ENCODE assay signal across 9 cellular contexts in the genomic region with DNA sequence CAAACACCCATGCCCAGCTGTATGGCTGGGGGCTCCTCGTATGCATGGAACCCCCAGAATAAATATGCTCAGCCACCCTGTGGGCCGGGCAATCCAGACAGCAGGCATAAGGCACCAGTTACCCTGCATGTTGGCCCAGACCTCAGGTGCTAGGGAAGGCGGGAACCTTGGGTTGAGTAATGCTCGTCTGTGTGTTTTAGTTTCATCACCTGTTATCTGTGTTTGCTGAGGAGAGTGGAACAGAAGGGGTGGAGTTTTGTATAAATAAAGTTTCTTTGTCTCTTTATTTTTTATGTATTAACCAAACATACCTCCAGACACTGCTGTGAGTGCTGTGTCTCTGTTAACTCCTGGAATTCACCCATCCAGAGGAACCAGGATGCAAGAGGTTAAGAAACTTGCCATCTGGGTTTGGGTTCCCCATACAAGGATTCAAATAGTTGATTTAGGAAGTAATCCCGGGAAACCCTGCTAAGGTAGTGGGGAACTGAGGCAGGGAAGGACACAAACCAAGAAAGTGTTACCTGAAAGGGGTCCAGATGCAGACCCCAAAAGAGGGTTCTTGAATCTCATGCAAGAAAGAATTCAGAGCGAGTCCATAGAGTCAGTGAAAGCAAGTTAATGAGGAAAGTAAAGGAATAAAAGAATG. TPM values are rescaled to one million over a fixed set of nuclear protein-coding genes. Genes with fewer than 3 reads are reported as not detected.
DNase-seq lines count a peak whose midpoint lies in the region; ATAC-seq and TF ChIP-seq lines count a peak whose summit lies in the region.
"Had no signal": no experiment of that assay in that cellular context is flagged by ENCODE, and none has a peak within 500 bp of the region (broad histone marks: within the 10 kb centered on the region; RNA-seq: fewer than 3 reads in every experiment).

No MANE protein-coding gene starts in this region.

- peak; percentile 54 for DNase-seq in activated CD4-positive, alpha-beta T cell treated with anti-CD3 and anti-CD28 coated beads for 48 hours
- DNase-seq in activated CD4-positive, alpha-beta T cell treated with anti-CD3 and anti-CD28 coated beads, Interleukin-2, amount 50 U/mL, for 48 hours = no peak
- DNase-seq in Peyer's patch (peak in 2 of 3 donors; percentile 58 to 59), epithelial cell of prostate (ENCODE audit: low read depth, low spot score) (peak; percentile 66), renal cortical epithelial cell (ENCODE audit: low read depth) (peak; percentile 6), HCEC 1CT (no peak), NCI-H524 (lab: John Stamatoyannopoulos, UW) (no peak)
- DNase-seq: gastrocnemius medialis had no signal

- TF ChIP-seq CTCF in Peyer's patch (IDR thresholded peaks at IDR 0.05) = no peak

- ATAC-seq in GM19351 (IDR thresholded peaks at IDR 0.05; ENCODE audit: unreplicated experiment) = no peak
- ATAC-seq: gastrocnemius medialis had no signal

- H3K27ac ChIP-seq in Peyer's patch (peak overlapping the region in 2 of 4 donors; percentile 67 to 79), epithelial cell of prostate (peak overlapping the region; percentile 97)
- H3K27ac ChIP-seq: gastrocnemius medialis had no signal

- TF ChIP-seq POLR2A in Peyer's patch (IDR thresholded peaks at IDR 0.05) = no peak

- peaks cover 0 to 40% (median 0%) of the 10 kb centered on the region in 3 donors for H3K36me3 ChIP-seq in Peyer's patch
- H3K36me3 ChIP-seq: gastrocnemius medialis had no signal

- H3K9me3 ChIP-seq in Peyer's patch = no peaks in the 10 kb centered on the region
- H3K9me3 ChIP-seq: gastrocnemius medialis had no signal

- H3K4me3 ChIP-seq in Peyer's patch = no peak overlapping the region
- H3K4me3 ChIP-seq: gastrocnemius medialis had no signal

- H3K27me3 ChIP-seq in Peyer's patch = no peaks in the 10 kb centered on the region
- H3K27me3 ChIP-seq: gastrocnemius medialis had no signal

- H3K4me1 ChIP-seq in Peyer's patch = peaks cover 4 to 37% (median 8%) of the 10 kb centered on the region in 4 donors

RNA-seq across cellular contexts. Expression of a gene that starts 37.4 kb away (rescaled TPM):
- total RNA-seq in Peyer's patch = 1 to 10 TPM in 2 of 4 donors, under 1 TPM in 1, not detected in 1; 0.18 to 4.1 (median 1.3) TPM
- under 0.01 TPM in 1 of 2 replicates, not detected in the other for total RNA-seq in renal cortical epithelial cell

RNA-seq across cellular contexts. Expression of a gene that starts 50.8 kb away (rescaled TPM):
- total RNA-seq in Peyer's patch = 100 to 1,000 TPM in 1 of 4 donors, 10 to 100 TPM in 3; 32.2 to 104 (median 71.9) TPM
- 20.1 and 31.7 TPM in 2 replicates for total RNA-seq in renal cortical epithelial cell

Comparison
In these comparisons a context has a peak if more than half of its experiments do, and no peak if none do; other contexts are left out.
1. DNase-seq: peak in activated CD4-positive, alpha-beta T cell treated with anti-CD3 and anti-CD28 coated beads for 48 hours (single experiment), Peyer's patch (2 of 3), epithelial cell of prostate (single experiment) and renal cortical epithelial cell (single experiment); none in activated CD4-positive, alpha-beta T cell treated with anti-CD3 and anti-CD28 coated beads, Interleukin-2, amount 50 U/mL, for 48 hours (0 of 2), HCEC 1CT (single experiment) and NCI-H524 (0 of 2).